27 cellular contexts compared by ENCODE assay signal in genomic region chr4:55180980-55181379, GRCh38. TPM values are rescaled to one million over a fixed set of nuclear protein-coding genes. Genes with fewer than 3 reads are reported as not detected.
DNase-seq lines count a peak whose midpoint lies in the region; TF ChIP-seq lines count a peak whose summit lies in the region.
"Had no signal": no experiment of that assay in that cellular context is flagged by ENCODE, and none has a peak within 500 bp of the region (broad histone marks: within the 10 kb centered on the region; RNA-seq: fewer than 3 reads in every experiment).

No MANE protein-coding gene starts in this region.

- H3K4me2 ChIP-seq in mesenchymal stem cell (ENCODE audit: low read length, poor library complexity, severe bottlenecking) = no peak overlapping the region

- H3K4ac ChIP-seq in mesenchymal stem cell (ENCODE audit: low read depth in 1 of 2, low read length in 2 of 2) = peak overlapping the region in 1 of 2 experiments; percentile 91

- H2BK120ac ChIP-seq in mesenchymal stem cell (ENCODE audit: low read depth, low read length) = no peak overlapping the region

- no peak overlapping the region for H2AFZ ChIP-seq in mesenchymal stem cell (ENCODE audit: low read depth, low read length)

- H4K8ac ChIP-seq in mesenchymal stem cell (ENCODE audit: low read length) = peak overlapping the region; percentile 20

- H3K9me3 ChIP-seq in cardiac muscle cell (ENCODE audit: low read depth) = no peaks in the 10 kb centered on the region
- no peaks in the 10 kb centered on the region for H3K9me3 ChIP-seq in right atrium auricular region
- no peaks in the 10 kb centered on the region for H3K9me3 ChIP-seq in mesenchymal stem cell (ENCODE audit: control insufficient read depth, low read length)
- H3K9me3 ChIP-seq in BE2C = no peaks in the 10 kb centered on the region
- H3K9me3 ChIP-seq: heart right ventricle, ovary, stomach, tibial artery had no signal

- H3K4me3 ChIP-seq in cardiac muscle cell (no peak overlapping the region), right atrium auricular region (no peak overlapping the region), brain microvascular endothelial cell (ENCODE audit: low read depth, low read length) (no peak overlapping the region), mesenchymal stem cell (ENCODE audit: insufficient read depth in 1 of 2, low read depth in 1 of 2, low read length in 2 of 2) (no peak overlapping the region), BE2C (ENCODE audit: low read depth, low read length) (no peak overlapping the region)
- H3K4me3 ChIP-seq: heart right ventricle, ovary, stomach, tibial artery had no signal

- H3K36me3 ChIP-seq in cardiac muscle cell = no peaks in the 10 kb centered on the region
- no peaks in the 10 kb centered on the region for H3K36me3 ChIP-seq in right atrium auricular region
- H3K36me3 ChIP-seq in brain microvascular endothelial cell (replicated peaks) = no peaks in the 10 kb centered on the region
- H3K36me3 ChIP-seq in mesenchymal stem cell (ENCODE audit: control insufficient read depth in 1 of 2, insufficient read depth in 2 of 2, low read depth in 1 of 2, low read length in 2 of 2) = no peaks in the 10 kb centered on the region
- H3K36me3 ChIP-seq in BE2C = no peaks in the 10 kb centered on the region
- H3K36me3 ChIP-seq: heart right ventricle, ovary, stomach, tibial artery had no signal

- DNase-seq in cardiac muscle cell (ENCODE audit: low read depth in 1 of 2, low spot score in 1 of 2) (no peak), right atrium auricular region (ENCODE audit: low spot score) (no peak), brain microvascular endothelial cell (peak; percentile 72), mesenchymal stem cell (peak; percentile 33), BE2C (no peak), AG08395 (ENCODE audit: low spot score) (no peak), NCI-H2171 (lab: John Stamatoyannopoulos, UW) (no peak), NCI-H526 (lab: John Stamatoyannopoulos, UW) (no peak)
- DNase-seq: activated CD4-positive, alpha-beta T cell treated with anti-CD3 and anti-CD28 coated beads for 36 hours; activated naive CD4-positive, alpha-beta T cell; activated T-cell treated with anti-CD3 and anti-CD28 coated beads, Interleukin-2, amount 50 U/mL, for 4 hours; amniotic stem cell; caudate nucleus; heart right ventricle; Karpas-422; left colon; NCI-H1694 treated with DMSO at 0.1 percent for 48 hours; NCI-H748 treated with DMSO at 0.1 percent for 48 hours; ovary; retina; stimulated activated CD4-positive, alpha-beta T cell treated with anti-CD3 and anti-CD28 coated beads, Interleukin-12 subunit alpha, Interleukin-12 subunit beta, amount 100 ng/mL, for 4 hours; stomach; T-helper 1 cell; tibial artery had no signal

- no peak overlapping the region for H4K91ac ChIP-seq in mesenchymal stem cell (ENCODE audit: low read length)

- H3K14ac ChIP-seq in mesenchymal stem cell (ENCODE audit: low read length in 2 of 2) = no peak overlapping the region

- in situ Hi-C loops in brain microvascular endothelial cell (cut with HindIII; ENCODE audit: low pct_ligation_motif_present, low sequenced_read_pairs) = no loop called here

- peaks cover 37% of the 10 kb centered on the region for H3K4me1 ChIP-seq in cardiac muscle cell (ENCODE audit: low read depth)
- H3K4me1 ChIP-seq in right atrium auricular region = peaks cover 0 to 24% of the 10 kb centered on the region in 2 donors
- peaks cover 6% of the 10 kb centered on the region for H3K4me1 ChIP-seq in mesenchymal stem cell (ENCODE audit: control insufficient read depth, insufficient read depth, low read depth, low read length)
- no peaks in the 10 kb centered on the region for H3K4me1 ChIP-seq in BE2C
- H3K4me1 ChIP-seq: stomach had no signal

- no peak overlapping the region for H2BK5ac ChIP-seq in mesenchymal stem cell (ENCODE audit: low read depth, low read length, poor library complexity, severe bottlenecking)

- peak overlapping the region; percentile 56 to 74 for H3K18ac ChIP-seq in mesenchymal stem cell (ENCODE audit: low read depth in 1 of 2, low read length in 2 of 2)

- H3K27me3 ChIP-seq in cardiac muscle cell (no peaks in the 10 kb centered on the region), right atrium auricular region (no peaks in the 10 kb centered on the region), brain microvascular endothelial cell (replicated peaks) (no peaks in the 10 kb centered on the region), mesenchymal stem cell (ENCODE audit: control insufficient read depth in 1 of 2, insufficient read depth in 1 of 2, low read length in 2 of 2) (no peaks in the 10 kb centered on the region), BE2C (no peaks in the 10 kb centered on the region)
- H3K27me3 ChIP-seq: heart right ventricle, ovary, stomach, tibial artery had no signal

- no peak overlapping the region for H3K23ac ChIP-seq in mesenchymal stem cell (ENCODE audit: low read length in 2 of 2)

- WGBS in mesenchymal stem cell = 83% methylated on average over 4 of the region's 5 CpGs

- H3K79me1 ChIP-seq in mesenchymal stem cell (replicated peaks; ENCODE audit: low read length, poor library complexity, severe bottlenecking) = no peaks in the 10 kb centered on the region

- H2BK12ac ChIP-seq in mesenchymal stem cell (ENCODE audit: low read length in 2 of 2) = peak overlapping the region in 1 of 2 experiments; percentile 90

- H2AK5ac ChIP-seq in mesenchymal stem cell (ENCODE audit: low read length, severe bottlenecking) = no peak overlapping the region

- no peak overlapping the region for H3K9ac ChIP-seq in mesenchymal stem cell (ENCODE audit: low read length)

- H3K27ac ChIP-seq in cardiac muscle cell (peak overlapping the region; percentile 35), right atrium auricular region (no peak overlapping the region), brain microvascular endothelial cell (peak overlapping the region; percentile 87), mesenchymal stem cell (ENCODE audit: low read length, poor library complexity, severe bottlenecking) (no peak overlapping the region)
- H3K27ac ChIP-seq: ovary, stomach, tibial artery had no signal

- H2BK15ac ChIP-seq in mesenchymal stem cell (ENCODE audit: low read depth, poor library complexity, severe bottlenecking) = no peak overlapping the region

- no peak for TF ChIP-seq CTCF in cardiac muscle cell (IDR thresholded peaks at IDR 0.05; ENCODE audit: low read depth, low read length)
- TF ChIP-seq CTCF in right atrium auricular region (IDR thresholded peaks at IDR 0.05) = no peak
- TF ChIP-seq CTCF in brain microvascular endothelial cell (IDR thresholded peaks at IDR 0.05; ENCODE audit: low read depth, low read length, missing control alignments) = no peak
- TF ChIP-seq CTCF in BE2C (IDR thresholded peaks at IDR 0.05; ENCODE audit: low read depth, low read length) = no peak

RNA-seq across cellular contexts. Expression of gene KDR, which starts 55.6 kb away (rescaled TPM):
- total RNA-seq in cardiac muscle cell (67.8 and 102 TPM in 2 replicates), right atrium auricular region (10 to 100 TPM; 32.5 to 52.9 TPM)
- 41.7 and 55.6 TPM in 2 replicates for polyA plus RNA-seq in cardiac muscle cell
- polyA plus RNA-seq in mesenchymal stem cell (2013, experiment 1 of 2) = 1.7 TPM
- 1.5 TPM for polyA plus RNA-seq in mesenchymal stem cell (2013, experiment 2 of 2)
- polyA plus RNA-seq in BE2C (2012; ENCODE audit: insufficient read depth, insufficient read length, low read depth) = 0.26 TPM
- total RNA-seq: activated CD4-positive, alpha-beta T cell treated with anti-CD3 and anti-CD28 coated beads for 36 hours; activated CD8-positive, alpha-beta memory T cell treated with anti-CD3 and anti-CD28 coated beads for 36 hours; H4 had no signal
- polyA plus RNA-seq: BJ had no signal

Comparison
In these comparisons a context has a peak if more than half of its experiments do, and no peak if none do; other contexts are left out.
1. H3K27ac ChIP-seq: peak in cardiac muscle cell (single experiment) and brain microvascular endothelial cell (single experiment); none in right atrium auricular region (0 of 2) and mesenchymal stem cell (single experiment).
2. DNase-seq: peak in brain microvascular endothelial cell (single experiment) and mesenchymal stem cell (single experiment); none in cardiac muscle cell (0 of 2), right atrium auricular region (single experiment), BE2C (single experiment), AG08395 (single experiment), NCI-H2171 (single experiment) and NCI-H526 (0 of 2).